Comparison of ENCODE assay signal across 1 cellular context in genomic region chr6:49555951-49556350, GRCh38.
TF ChIP-seq lines count a peak whose summit lies in the region.

No MANE protein-coding gene starts in this region.

TF ChIP-seq in endothelial cell of umbilical vein, 7 proteins besides CTCF, POLR2A, EP300 and RAD21:
- TF ChIP-seq JUN (IDR thresholded peaks at IDR 0.05; ENCODE audit: borderline replicate concordance, insufficient read depth, insufficient read length, low read depth) (no peak), FOS (IDR thresholded peaks at IDR 0.05; ENCODE audit: borderline replicate concordance, insufficient read depth, low read length) (no peak), MAX (IDR thresholded peaks at IDR 0.05; ENCODE audit: insufficient read depth, insufficient read length) (no peak), MYC (IDR thresholded peaks at IDR 0.05; ENCODE audit: low read depth, low read length) (no peak), GATA2 (IDR thresholded peaks at IDR 0.05; ENCODE audit: insufficient read depth, insufficient read length, low read depth, low read length) (no peak), POLR2AphosphoS5 (IDR thresholded peaks at IDR 0.05; ENCODE audit: insufficient read depth, low read depth, low read length) (no peak), EZH2 (IDR thresholded peaks at IDR 0.05; ENCODE audit: borderline replicate concordance, low read depth, low read length, severe bottlenecking) (no peak)
